Comparison of ENCODE assay signal across 1 cellular context in genomic region chr5:150654181-150654580, GRCh38.
A peak's percentile ranks its signal among the peaks of the same experiment; 100 is the strongest.
TF ChIP-seq lines count a peak whose summit lies in the region.

No MANE protein-coding gene starts in this region.

TF ChIP-seq in HEK293, 187 proteins besides CTCF, POLR2A, EP300 and RAD21:
- TF ChIP-seq HIC1 (tag by site-specific recombination; IDR thresholded peaks at IDR 0.05) (no peak), ZSCAN4 (tag by site-specific recombination; IDR thresholded peaks at IDR 0.05) (peak; percentile 60; the same call in 1 of the 2 replicates), ZFP3 (tag by site-specific recombination; IDR thresholded peaks at IDR 0.05; ENCODE audit: low read depth) (no peak)
